9 cellular contexts compared by ENCODE assay signal in genomic region chr16:76639685-76640289, GRCh38.
DNase-seq lines count a peak whose midpoint lies in the region; ATAC-seq lines count a peak whose summit lies in the region.
"Had no signal": no experiment of that assay in that cellular context is flagged by ENCODE, and none has a peak within 500 bp of the region (broad histone marks: within the 10 kb centered on the region; RNA-seq: fewer than 3 reads in every experiment).

No MANE protein-coding gene starts in this region.

- no peak for ATAC-seq in GM19395 (IDR thresholded peaks at IDR 0.05; ENCODE audit: unreplicated experiment)
- no peak for ATAC-seq in HG03135 (IDR thresholded peaks at IDR 0.05; ENCODE audit: unreplicated experiment)

- DNase-seq in NCI-H748 (lab: John Stamatoyannopoulos, UW; ENCODE audit: unreplicated experiment) = peak; percentile 47
- no peak for DNase-seq in NCI-H748 treated with DMSO at 0.1 percent for 48 hours (lab: John Stamatoyannopoulos, UW)
- peak; percentile 52 for DNase-seq in NAMALWA (ENCODE audit: low spot score)
- peak; percentile 0 to 10 for DNase-seq in dermis microvascular lymphatic vessel endothelial cell (ENCODE audit: low read depth in 2 of 2)
- peak; percentile 22 for DNase-seq in renal cortical epithelial cell (ENCODE audit: low read depth)
- no peak for DNase-seq in NK-92 (lab: John Stamatoyannopoulos, UW; ENCODE audit: unreplicated experiment)
- DNase-seq: activated effector memory CD4-positive, alpha-beta T cell treated with Interleukin-2 at 50 U/mL for 16 hours had no signal

Comparison
In these comparisons a context has a peak if more than half of its experiments do, and no peak if none do; other contexts are left out.
1. DNase-seq: peak in NCI-H748 (single experiment), NAMALWA (single experiment), dermis microvascular lymphatic vessel endothelial cell (2 of 2) and renal cortical epithelial cell (single experiment); none in NCI-H748 treated with DMSO at 0.1 percent for 48 hours (single experiment) and NK-92 (single experiment).